Comparison of ENCODE assay signal across 1 cellular context in genomic region chr4:174389439-174389838, GRCh38.
TF ChIP-seq lines count a peak whose summit lies in the region.

No MANE protein-coding gene starts in this region.

TF ChIP-seq in HCT116, 20 proteins besides CTCF, POLR2A, EP300 and RAD21 (continued from another document):
- TF ChIP-seq ZBTB33 (IDR thresholded peaks at IDR 0.05; ENCODE audit: extremely low read depth, insufficient replicate concordance, low read length): no peak
- TF ChIP-seq SIN3A (IDR thresholded peaks at IDR 0.05; ENCODE audit: low read depth): no peak
- TF ChIP-seq FOSL1 (IDR thresholded peaks at IDR 0.05; ENCODE audit: low read depth): no peak
- no peak for TF ChIP-seq YY1 (IDR thresholded peaks at IDR 0.05; ENCODE audit: extremely low read depth, insufficient replicate concordance, low read depth, low read length)
- no peak for TF ChIP-seq ATF3 (IDR thresholded peaks at IDR 0.05)
- TF ChIP-seq CBX3 (IDR thresholded peaks at IDR 0.05; ENCODE audit: low read depth): no peak
- TF ChIP-seq ELF1 (IDR thresholded peaks at IDR 0.05; ENCODE audit: borderline replicate concordance, low read depth): no peak
- TF ChIP-seq SRF (IDR thresholded peaks at IDR 0.05; ENCODE audit: low read depth): no peak
- no peak for TF ChIP-seq ZFX (IDR thresholded peaks at IDR 0.05)
- TF ChIP-seq POLR2AphosphoS5 (IDR thresholded peaks at IDR 0.05; ENCODE audit: low read depth, low read length): no peak
- no peak for TF ChIP-seq EZH2phosphoT487 (IDR thresholded peaks at IDR 0.05; ENCODE audit: borderline replicate concordance)
- no peak for TF ChIP-seq CEBPB (IDR thresholded peaks at IDR 0.05; ENCODE audit: low read depth)
- no peak for TF ChIP-seq EGR1 (IDR thresholded peaks at IDR 0.05; ENCODE audit: low read depth)
- TF ChIP-seq SP1 (IDR thresholded peaks at IDR 0.05; ENCODE audit: low read depth): no peak
- TF ChIP-seq REST (IDR thresholded peaks at IDR 0.05; ENCODE audit: low read depth): no peak
- no peak for TF ChIP-seq MAX (IDR thresholded peaks at IDR 0.05)
- TF ChIP-seq JUND (IDR thresholded peaks at IDR 0.05): no peak
- no peak for TF ChIP-seq TCF7L2 (IDR thresholded peaks at IDR 0.05; ENCODE audit: borderline replicate concordance, extremely low read depth, insufficient read depth, insufficient read length)
- TF ChIP-seq ZNF274 (IDR thresholded peaks at IDR 0.05; ENCODE audit: low read depth, low read length): no peak
